Comparison of ENCODE assay signal across 19 cellular contexts in the genomic region with DNA sequence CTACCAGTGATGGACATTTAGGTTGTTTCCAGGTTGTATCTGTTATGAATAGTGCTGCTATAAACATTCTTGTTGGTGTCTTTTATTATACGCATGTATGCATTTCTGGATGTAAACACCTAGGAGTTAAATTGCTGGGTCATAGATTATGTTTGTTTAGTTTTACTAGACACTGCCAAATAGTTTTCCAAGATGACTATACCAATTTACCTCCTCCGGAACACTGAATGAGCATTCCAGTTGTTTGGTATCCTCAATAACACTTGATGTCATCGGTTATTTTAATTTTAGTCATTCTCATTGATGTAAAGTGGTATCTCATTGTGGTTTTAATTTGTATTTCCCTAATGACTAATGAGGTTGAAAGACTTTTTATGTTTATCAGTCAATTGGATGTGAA.
"Had no signal": no experiment of that assay in that cellular context is flagged by ENCODE, and none has a peak within 500 bp of the region (broad histone marks: within the 10 kb centered on the region; RNA-seq: fewer than 3 reads in every experiment).

No MANE protein-coding gene starts in this region.

- DNase-seq: activated CD4-positive, alpha-beta T cell treated with anti-CD3 and anti-CD28 coated beads for 48 hours; activated CD4-positive, alpha-beta T cell treated with anti-CD3 and anti-CD28 coated beads, Interleukin-2, amount 50 U/mL, for 4 hours; activated CD4-positive, CD25-positive, alpha-beta regulatory T cell treated with anti-CD3 and anti-CD28 coated beads, Interleukin-2, amount 50 U/mL, for 72 hours; activated CD8-positive, alpha-beta memory T cell treated with anti-CD3 and anti-CD28 coated beads, Interleukin-2, amount 50 U/mL, for 48 hours; activated CD8-positive, alpha-beta T cell treated with anti-CD3 and anti-CD28 coated beads, Interleukin-2, amount 10 ng/mL, durations not matched to agents 7 days and 5 days; activated naive CD4-positive, alpha-beta T cell treated with anti-CD3 and anti-CD28 coated beads, Interleukin-2, amount 50 U/mL, for 16 hours; activated naive CD8-positive, alpha-beta T cell treated with anti-CD3 and anti-CD28 coated beads, Interleukin-2, amount 10 ng/mL, durations not matched to agents 7 days and 5 days; activated T-cell treated with anti-CD3 and anti-CD28 coated beads, Interleukin-2, amount 50 U/mL, for 1 hour; adrenal gland; NCI-H1105 treated with DMSO at 0.1 percent for 48 hours; NCI-H1436 treated with DMSO at 0.1 percent for 48 hours; NCI-H187; NCI-H2081; NCI-H446; NCI-H524; PC-9; SHP77 treated with DMSO at 0.1 percent for 48 hours had no signal

- H3K27me3 ChIP-seq: adrenal gland, ascending aorta had no signal

- H3K4me1 ChIP-seq: adrenal gland, ascending aorta had no signal

- ATAC-seq: activated CD8-positive, alpha-beta T cell treated with anti-CD3 and anti-CD28 coated beads, Interleukin-2, amount 10 ng/mL, durations not matched to agents 7 days and 5 days; WTC11 had no signal

- H3K36me3 ChIP-seq: adrenal gland, ascending aorta had no signal

- H3K9me3 ChIP-seq: adrenal gland, ascending aorta had no signal

- H3K4me3 ChIP-seq: adrenal gland, ascending aorta, PC-9 had no signal

- H3K27ac ChIP-seq: adrenal gland, ascending aorta, PC-9 had no signal
